17 cellular contexts compared by ENCODE assay signal in genomic region chr20:49447364-49447763, GRCh38. TPM values are rescaled to one million over a fixed set of nuclear protein-coding genes. Genes with fewer than 3 reads are reported as not detected.
DNase-seq lines count a peak whose midpoint lies in the region; ATAC-seq, FAIRE-seq and TF ChIP-seq lines count a peak whose summit lies in the region.
"Had no signal": no experiment of that assay in that cellular context is flagged by ENCODE, and none has a peak within 500 bp of the region (broad histone marks: within the 10 kb centered on the region; RNA-seq: fewer than 3 reads in every experiment).

No MANE protein-coding gene starts in this region.

- H3K36me3 ChIP-seq in muscle layer of colon (ENCODE audit: insufficient read depth, low read length) (no peaks in the 10 kb centered on the region), smooth muscle cell (ENCODE audit: low read depth) (no peaks in the 10 kb centered on the region)

- H3K4me3 ChIP-seq in dorsolateral prefrontal cortex (no peak overlapping the region), muscle layer of colon (ENCODE audit: low read depth in 1 of 2, low read length in 2 of 2) (no peak overlapping the region), smooth muscle cell (no peak overlapping the region)
- H3K4me3 ChIP-seq: GM12878 had no signal

- H3K27ac ChIP-seq in dorsolateral prefrontal cortex (peak overlapping the region in 48 of 59 donors; percentile 3 to 89 (median 66)), muscle layer of colon (ENCODE audit: low read depth, low read length) (peak overlapping the region; percentile 90), smooth muscle cell (ENCODE audit: low read depth) (no peak overlapping the region)

- H3K9me3 ChIP-seq in muscle layer of colon (ENCODE audit: low read length) (no peaks in the 10 kb centered on the region), smooth muscle cell (replicated peaks; ENCODE audit: low read depth) (no peaks in the 10 kb centered on the region)

- H3F3A ChIP-seq in smooth muscle cell (ENCODE audit: low read depth), result no peaks in the 10 kb centered on the region

- FAIRE-seq in HTR-8/SVneo (lab: Jason Lieb, UNC), result peak; percentile 83
- FAIRE-seq: GM12878, small intestine had no signal

- no peaks in the 10 kb centered on the region for H3K27me3 ChIP-seq in dorsolateral prefrontal cortex
- no peaks in the 10 kb centered on the region for H3K27me3 ChIP-seq in muscle layer of colon (ENCODE audit: control insufficient read depth in 1 of 2, insufficient read depth in 2 of 2, low read length in 2 of 2)
- no peaks in the 10 kb centered on the region for H3K27me3 ChIP-seq in smooth muscle cell (ENCODE audit: low read depth)

- WGBS in smooth muscle cell (ENCODE audit: low lambda C conversion rate), result 97% methylated on average over 6 of the region's 6 CpGs

- H3K4me1 ChIP-seq in muscle layer of colon (ENCODE audit: insufficient read depth, low read length) (peaks cover 74% of the 10 kb centered on the region), smooth muscle cell (ENCODE audit: low read depth) (peaks cover 13% of the 10 kb centered on the region)

- no peak overlapping the region for H2AFZ ChIP-seq in smooth muscle cell (ENCODE audit: low read depth)

- no peaks in the 10 kb centered on the region for H3K79me2 ChIP-seq in smooth muscle cell (ENCODE audit: low read depth)

- DNase-seq in HTR-8/SVneo (ENCODE audit: insufficient read length, low spot score) (no peak), dorsolateral prefrontal cortex (no peak), smooth muscle cell (lab: John Stamatoyannopoulos, UW; ENCODE audit: unreplicated experiment) (peak; percentile 5), NCI-H128 (lab: John Stamatoyannopoulos, UW; ENCODE audit: unreplicated experiment) (no peak)
- no peak for DNase-seq in activated T-cell treated with anti-CD3 and anti-CD28 coated beads, Interleukin-2, amount 50 U/mL, for 48 hours
- DNase-seq in stimulated activated naive CD4-positive, alpha-beta T cell treated with Interleukin-2 at 50 U/mL for 16 hours (lab: John Stamatoyannopoulos, UW), result no peak
- DNase-seq: ACHN; activated CD4-positive, alpha-beta T cell treated with anti-CD3 and anti-CD28 coated beads for 36 hours; activated CD8-positive, alpha-beta memory T cell treated with anti-CD3 and anti-CD28 coated beads, Interleukin-2, amount 50 U/mL, for 4 hours; GF-D8; NCI-H1436 treated with DMSO at 0.1 percent for 48 hours; NCI-H2171 treated with DMSO at 0.1 percent for 48 hours; small intestine; stimulated activated CD4-positive, alpha-beta T cell treated with anti-CD3 and anti-CD28 coated beads, Interleukin-4, amount 100 ng/mL, for 24 hours had no signal

- H3K9ac ChIP-seq in muscle layer of colon (ENCODE audit: low read length), result no peak overlapping the region
- H3K9ac ChIP-seq in smooth muscle cell (ENCODE audit: low read depth), result no peak overlapping the region

- intact Hi-C loops in dorsolateral prefrontal cortex (cut with DNase I), result no loop called here

- H3K4me2 ChIP-seq in smooth muscle cell, result no peak overlapping the region

- TF ChIP-seq CTCF in dorsolateral prefrontal cortex (IDR thresholded peaks at IDR 0.05 in 54 of 56, conservative IDR thresholded peaks at IDR 0.05 in 2 of 56; ENCODE audit: low read depth in 1 of 56, partially characterized antibody in 56 of 56) (no peak), smooth muscle cell (IDR thresholded peaks at IDR 0.05; ENCODE audit: borderline replicate concordance, insufficient read depth, poor library complexity, severe bottlenecking) (no peak)

- H4K20me1 ChIP-seq in smooth muscle cell (ENCODE audit: low read depth), result no peaks in the 10 kb centered on the region

- no peak for ATAC-seq in GM21737 (IDR thresholded peaks at IDR 0.05; ENCODE audit: unreplicated experiment)
- ATAC-seq: activated CD4-positive, alpha-beta T cell treated with anti-CD3 and anti-CD28 coated beads for 36 hours; GM12878 had no signal

RNA-seq across cellular contexts. Expression of gene KCNB1, which starts 35.1 kb away (rescaled TPM):
- total RNA-seq in dorsolateral prefrontal cortex (100 to 1,000 TPM in 85 of 120 experiments, 10 to 100 TPM in 35; 39.1 to 171 (median 119) TPM), smooth muscle cell (not detected in 2 replicates)
- 0.04 TPM in 1 of 2 replicates, not detected in the other for polyA plus RNA-seq in smooth muscle cell
- total RNA-seq: activated CD4-positive, alpha-beta T cell treated with anti-CD3 and anti-CD28 coated beads for 36 hours had no signal

Comparison
In these comparisons a context has a peak if more than half of its experiments do, and no peak if none do; other contexts are left out.
1. RNA of gene KCNB1, which starts 35.1 kb away (total RNA-seq): 39.1 to 171 TPM in dorsolateral prefrontal cortex; not detected in smooth muscle cell; every median in the first group is over 10 times any median in the second.